Comparison of ENCODE assay signal across 14 cellular contexts in the genomic region with DNA sequence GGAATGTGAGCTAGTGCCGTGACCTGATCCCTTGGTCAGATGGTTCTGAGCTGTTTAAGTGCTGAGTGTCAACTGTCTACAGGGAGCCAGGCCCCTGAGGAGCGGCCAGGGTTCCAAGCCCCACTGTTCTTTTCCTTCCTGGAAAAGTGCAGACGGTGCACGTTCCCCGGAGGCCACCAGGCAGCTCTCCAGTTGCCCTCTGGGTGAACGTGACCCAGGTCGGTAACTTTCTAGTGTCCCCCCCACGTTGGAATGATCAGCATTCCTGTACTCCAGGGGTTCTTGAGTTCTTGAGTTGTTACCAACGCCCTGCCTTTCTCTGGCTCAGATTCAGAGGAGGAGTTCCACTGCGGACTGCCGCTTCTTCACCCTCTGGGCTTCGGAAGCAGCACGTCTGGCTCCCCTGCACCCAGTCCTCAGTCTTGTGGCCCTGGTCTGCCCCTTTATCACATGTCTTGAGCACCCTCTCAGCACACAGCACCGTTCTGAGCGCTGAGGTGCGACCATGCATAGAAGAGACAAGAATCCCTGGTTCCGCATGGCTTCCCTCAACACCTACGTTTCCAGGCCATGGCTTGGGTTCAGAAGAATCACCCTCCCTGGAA.
DNase-seq lines count a peak whose midpoint lies in the region; ATAC-seq, FAIRE-seq and TF ChIP-seq lines count a peak whose summit lies in the region.
"Had no signal": no experiment of that assay in that cellular context is flagged by ENCODE, and none has a peak within 500 bp of the region (broad histone marks: within the 10 kb centered on the region; RNA-seq: fewer than 3 reads in every experiment).

No MANE protein-coding gene starts in this region.

- peaks cover 0 to 20% of the 10 kb centered on the region in 2 experiments; a peak in 1 of 3 replicates for H3K36me3 ChIP-seq in HEK293 (ENCODE audit: control insufficient read depth in 2 of 2, insufficient read depth in 1 of 2, low read length in 2 of 2)
- no peaks in the 10 kb centered on the region for H3K36me3 ChIP-seq in bronchial epithelial cell (ENCODE audit: control insufficient read depth, insufficient read depth, low read length)
- H3K36me3 ChIP-seq in subcutaneous abdominal adipose tissue (ENCODE audit: control insufficient read depth in 5 of 5, insufficient read depth in 5 of 5, low read length in 5 of 5), result peaks cover 0 to 16% (median 8%) of the 10 kb centered on the region in 5 donors

- H3K27me3 ChIP-seq in bronchial epithelial cell (ENCODE audit: control insufficient read depth, insufficient read depth, low read length), result no peaks in the 10 kb centered on the region
- no peaks in the 10 kb centered on the region for H3K27me3 ChIP-seq in subcutaneous abdominal adipose tissue (ENCODE audit: control insufficient read depth in 5 of 5, insufficient read depth in 4 of 5, low read length in 5 of 5)

- H3K27ac ChIP-seq in HEK293 (ENCODE audit: extremely low read depth, low read depth, low read length), result no peak overlapping the region
- peak overlapping the region; percentile 95 for H3K27ac ChIP-seq in subcutaneous abdominal adipose tissue (ENCODE audit: low read depth, low read length)

- H3K9ac ChIP-seq in subcutaneous abdominal adipose tissue (ENCODE audit: low read length in 5 of 5), result peak overlapping the region in 3 of 5 donors; percentile 25 to 67 (median 29)

- DNase-seq in bronchial epithelial cell (ENCODE audit: low read depth) (no peak), left kidney (ENCODE audit: low read depth, low spot score) (peak; percentile 69), GOT3 (lab: John Stamatoyannopoulos, UW) (no peak), NCI-H1105 (lab: John Stamatoyannopoulos, UW) (no peak), midbrain (lab: John Stamatoyannopoulos, UW) (no peak)
- DNase-seq: anterior cingulate cortex, DMS 273 treated with DMSO at 0.1 percent for 48 hours, Kasumi-1, NCI-H526, SW 1271 had no signal

- no peaks in the 10 kb centered on the region for H3K4me1 ChIP-seq in HEK293 (ENCODE audit: control insufficient read depth, insufficient read depth, low read length)
- peaks cover 7 to 26% (median 25%) of the 10 kb centered on the region in 5 donors for H3K4me1 ChIP-seq in subcutaneous abdominal adipose tissue (ENCODE audit: control insufficient read depth in 5 of 5, insufficient read depth in 5 of 5, low read length in 5 of 5)

- TF ChIP-seq CTCF in HEK293 (tag by site-specific recombination; IDR thresholded peaks at IDR 0.05), result no peak
- no peak for TF ChIP-seq CTCF in bronchial epithelial cell (IDR thresholded peaks at IDR 0.05; ENCODE audit: insufficient read depth, low read length, severe bottlenecking)

- POLR2A ChIA-PET in HEK293 (lab: Yijun Ruan, JAX), result interaction anchor here (1.0 kb wide), 1 partner anchor 131 kb away, joined by 5 read pairs; a partner anchor contains a TSS

- CTCF ChIA-PET in HEK293 (lab: Yijun Ruan, JAX), result interaction anchor here (0.7 kb wide), 1 partner anchor 379 kb away, joined by 3 read pairs; no protein-coding TSS in a partner anchor

- H3K9me3 ChIP-seq in HEK293 (ENCODE audit: control insufficient read depth, insufficient read depth, low read depth, low read length) (no peaks in the 10 kb centered on the region), subcutaneous abdominal adipose tissue (ENCODE audit: control insufficient read depth in 5 of 5, low read length in 5 of 5) (no peaks in the 10 kb centered on the region)

- peak; percentile 55 for FAIRE-seq in bronchial epithelial cell (lab: Jason Lieb, UNC)
- FAIRE-seq: frontal cortex had no signal

- ATAC-seq in GM18502 (IDR thresholded peaks at IDR 0.05; ENCODE audit: poor library complexity, unreplicated experiment), result no peak

- no peak overlapping the region for H3K4me3 ChIP-seq in HEK293 (ENCODE audit: low read depth, low read length)
- H3K4me3 ChIP-seq in bronchial epithelial cell (ENCODE audit: low read depth, low read length), result no peak overlapping the region
- no peak overlapping the region for H3K4me3 ChIP-seq in subcutaneous abdominal adipose tissue (ENCODE audit: low read depth in 1 of 5, low read length in 5 of 5)

TF ChIP-seq in HEK293, 187 proteins besides CTCF, POLR2A, EP300 and RAD21:
- TF ChIP-seq ZNF670 (tag by site-specific recombination; IDR thresholded peaks at IDR 0.05; ENCODE audit: low read depth) (no peak), GLIS1 (tag by site-specific recombination; IDR thresholded peaks at IDR 0.05) (peak; percentile 41; the same call in 1 of the 2 replicates)
- TF ChIP-seq, protein P1, sequence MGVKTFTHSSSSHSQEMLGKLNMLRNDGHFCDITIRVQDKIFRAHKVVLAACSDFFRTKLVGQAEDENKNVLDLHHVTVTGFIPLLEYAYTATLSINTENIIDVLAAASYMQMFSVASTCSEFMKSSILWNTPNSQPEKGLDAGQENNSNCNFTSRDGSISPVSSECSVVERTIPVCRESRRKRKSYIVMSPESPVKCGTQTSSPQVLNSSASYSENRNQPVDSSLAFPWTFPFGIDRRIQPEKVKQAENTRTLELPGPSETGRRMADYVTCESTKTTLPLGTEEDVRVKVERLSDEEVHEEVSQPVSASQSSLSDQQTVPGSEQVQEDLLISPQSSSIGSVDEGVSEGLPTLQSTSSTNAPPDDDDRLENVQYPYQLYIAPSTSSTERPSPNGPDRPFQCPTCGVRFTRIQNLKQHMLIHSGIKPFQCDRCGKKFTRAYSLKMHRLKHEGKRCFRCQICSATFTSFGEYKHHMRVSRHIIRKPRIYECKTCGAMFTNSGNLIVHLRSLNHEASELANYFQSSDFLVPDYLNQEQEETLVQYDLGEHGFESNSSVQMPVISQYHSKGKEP (tag by site-specific recombination; IDR thresholded peaks at IDR 0.05), result peak; percentile 68
